ENCODE assay signal across 1 cellular context in genomic region chr17:16438173-16438556, GRCh38.
TF ChIP-seq lines count a peak whose summit lies in the region.

No MANE protein-coding gene starts in this region.

TF ChIP-seq in K562, 482 proteins besides CTCF, POLR2A, EP300 and RAD21 (continued from another document and continues in another):
- TF ChIP-seq, protein P1, sequence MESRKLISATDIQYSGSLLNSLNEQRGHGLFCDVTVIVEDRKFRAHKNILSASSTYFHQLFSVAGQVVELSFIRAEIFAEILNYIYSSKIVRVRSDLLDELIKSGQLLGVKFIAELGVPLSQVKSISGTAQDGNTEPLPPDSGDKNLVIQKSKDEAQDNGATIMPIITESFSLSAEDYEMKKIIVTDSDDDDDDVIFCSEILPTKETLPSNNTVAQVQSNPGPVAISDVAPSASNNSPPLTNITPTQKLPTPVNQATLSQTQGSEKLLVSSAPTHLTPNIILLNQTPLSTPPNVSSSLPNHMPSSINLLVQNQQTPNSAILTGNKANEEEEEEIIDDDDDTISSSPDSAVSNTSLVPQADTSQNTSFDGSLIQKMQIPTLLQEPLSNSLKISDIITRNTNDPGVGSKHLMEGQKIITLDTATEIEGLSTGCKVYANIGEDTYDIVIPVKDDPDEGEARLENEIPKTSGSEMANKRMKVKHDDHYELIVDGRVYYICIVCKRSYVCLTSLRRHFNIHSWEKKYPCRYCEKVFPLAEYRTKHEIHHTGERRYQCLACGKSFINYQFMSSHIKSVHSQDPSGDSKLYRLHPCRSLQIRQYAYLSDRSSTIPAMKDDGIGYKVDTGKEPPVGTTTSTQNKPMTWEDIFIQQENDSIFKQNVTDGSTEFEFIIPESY (CRISPR knock-in tag; IDR thresholded peaks at IDR 0.05) = peak; percentile 29; the same call in 1 of the 2 replicates
- TF ChIP-seq, protein P2, sequence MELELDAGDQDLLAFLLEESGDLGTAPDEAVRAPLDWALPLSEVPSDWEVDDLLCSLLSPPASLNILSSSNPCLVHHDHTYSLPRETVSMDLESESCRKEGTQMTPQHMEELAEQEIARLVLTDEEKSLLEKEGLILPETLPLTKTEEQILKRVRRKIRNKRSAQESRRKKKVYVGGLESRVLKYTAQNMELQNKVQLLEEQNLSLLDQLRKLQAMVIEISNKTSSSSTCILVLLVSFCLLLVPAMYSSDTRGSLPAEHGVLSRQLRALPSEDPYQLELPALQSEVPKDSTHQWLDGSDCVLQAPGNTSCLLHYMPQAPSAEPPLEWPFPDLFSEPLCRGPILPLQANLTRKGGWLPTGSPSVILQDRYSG (tag; conservative IDR thresholded peaks at IDR 0.05; ENCODE audit: low read depth) = no peak
- TF ChIP-seq MYNN (IDR thresholded peaks at IDR 0.05) (no peak), MYNN (CRISPR knock-in tag; IDR thresholded peaks at IDR 0.05) (no peak), TCF15 (CRISPR knock-in tag; IDR thresholded peaks at IDR 0.05) (no peak), ZNF444 (CRISPR knock-in tag; IDR thresholded peaks at IDR 0.05) (no peak), OTX1 (CRISPR knock-in tag; IDR thresholded peaks at IDR 0.05) (peak; percentile 72; the same call in 1 of the 2 replicates), BDP1 (IDR thresholded peaks at IDR 0.05; ENCODE audit: insufficient read depth, insufficient read length) (no peak), ZNF133 (CRISPR knock-in tag; IDR thresholded peaks at IDR 0.05) (no peak), NCOA2 (IDR thresholded peaks at IDR 0.05; ENCODE audit: partially characterized antibody in 2 of 2) (no peak), RBM17 (IDR thresholded peaks at IDR 0.05; ENCODE audit: borderline replicate concordance, low read depth, low read length) (no peak), NKRF (IDR thresholded peaks at IDR 0.05; ENCODE audit: borderline replicate concordance) (peak; percentile 58; the same call in 1 of the 2 replicates), ZKSCAN1 (IDR thresholded peaks at IDR 0.05; ENCODE audit: low read depth, low read length) (no peak), HDAC8 (tag; IDR thresholded peaks at IDR 0.05) (no peak), SIN3A (IDR thresholded peaks at IDR 0.05; ENCODE audit: borderline replicate concordance in 2 of 2, control insufficient read depth in 1 of 2, low read depth in 2 of 2, low read length in 2 of 2) (no peak), FOXK2 (conservative IDR thresholded peaks at IDR 0.05 in 1 of 2, IDR thresholded peaks at IDR 0.05 in 1 of 2; ENCODE audit: low read depth in 2 of 2) (no peak), FOSL1 (tag; conservative IDR thresholded peaks at IDR 0.05) (no peak), ERF (CRISPR knock-in tag; IDR thresholded peaks at IDR 0.05) (no peak), E4F1 (CRISPR knock-in tag; IDR thresholded peaks at IDR 0.05; ENCODE audit: borderline replicate concordance) (no peak), NFE2L1 (tag; IDR thresholded peaks at IDR 0.05; ENCODE audit: borderline replicate concordance, low read depth) (no peak), KAT7 (CRISPR knock-in tag; IDR thresholded peaks at IDR 0.05; ENCODE audit: borderline replicate concordance) (no peak), TRIM24 (IDR thresholded peaks at IDR 0.05) (no peak), EWSR1 (IDR thresholded peaks at IDR 0.05; ENCODE audit: borderline replicate concordance, low read depth, partially characterized antibody) (no peak), MITF (IDR thresholded peaks at IDR 0.05) (no peak), CEBPB (tag; IDR thresholded peaks at IDR 0.05) (no peak), ZBTB34 (CRISPR knock-in tag; IDR thresholded peaks at IDR 0.05) (no peak), ZNF146 (CRISPR knock-in tag; IDR thresholded peaks at IDR 0.05; ENCODE audit: unreplicated experiment) (no peak), ZNF740 (CRISPR knock-in tag; IDR thresholded peaks at IDR 0.05) (no peak), ZNF740 (tag; IDR thresholded peaks at IDR 0.05) (no peak), ZNF507 (tag; conservative IDR thresholded peaks at IDR 0.05) (no peak), SAFB (IDR thresholded peaks at IDR 0.05; ENCODE audit: borderline replicate concordance, low read depth, low read length) (no peak), CEBPG (CRISPR knock-in tag; IDR thresholded peaks at IDR 0.05) (no peak), CEBPG (tag; conservative IDR thresholded peaks at IDR 0.05 in 1 of 2, IDR thresholded peaks at IDR 0.05 in 1 of 2) (peak in 1 of 2 experiments; percentile 49; a peak in 1 of 4 replicates), CREB5 (CRISPR knock-in tag; IDR thresholded peaks at IDR 0.05) (no peak), SMARCA4 (IDR thresholded peaks at IDR 0.05) (no peak), PHF20 (IDR thresholded peaks at IDR 0.05; ENCODE audit: partially characterized antibody) (no peak), KAT8 (IDR thresholded peaks at IDR 0.05; ENCODE audit: low read depth) (no peak), ZNF583 (CRISPR knock-in tag; IDR thresholded peaks at IDR 0.05) (no peak)
- TF ChIP-seq, protein P3, sequence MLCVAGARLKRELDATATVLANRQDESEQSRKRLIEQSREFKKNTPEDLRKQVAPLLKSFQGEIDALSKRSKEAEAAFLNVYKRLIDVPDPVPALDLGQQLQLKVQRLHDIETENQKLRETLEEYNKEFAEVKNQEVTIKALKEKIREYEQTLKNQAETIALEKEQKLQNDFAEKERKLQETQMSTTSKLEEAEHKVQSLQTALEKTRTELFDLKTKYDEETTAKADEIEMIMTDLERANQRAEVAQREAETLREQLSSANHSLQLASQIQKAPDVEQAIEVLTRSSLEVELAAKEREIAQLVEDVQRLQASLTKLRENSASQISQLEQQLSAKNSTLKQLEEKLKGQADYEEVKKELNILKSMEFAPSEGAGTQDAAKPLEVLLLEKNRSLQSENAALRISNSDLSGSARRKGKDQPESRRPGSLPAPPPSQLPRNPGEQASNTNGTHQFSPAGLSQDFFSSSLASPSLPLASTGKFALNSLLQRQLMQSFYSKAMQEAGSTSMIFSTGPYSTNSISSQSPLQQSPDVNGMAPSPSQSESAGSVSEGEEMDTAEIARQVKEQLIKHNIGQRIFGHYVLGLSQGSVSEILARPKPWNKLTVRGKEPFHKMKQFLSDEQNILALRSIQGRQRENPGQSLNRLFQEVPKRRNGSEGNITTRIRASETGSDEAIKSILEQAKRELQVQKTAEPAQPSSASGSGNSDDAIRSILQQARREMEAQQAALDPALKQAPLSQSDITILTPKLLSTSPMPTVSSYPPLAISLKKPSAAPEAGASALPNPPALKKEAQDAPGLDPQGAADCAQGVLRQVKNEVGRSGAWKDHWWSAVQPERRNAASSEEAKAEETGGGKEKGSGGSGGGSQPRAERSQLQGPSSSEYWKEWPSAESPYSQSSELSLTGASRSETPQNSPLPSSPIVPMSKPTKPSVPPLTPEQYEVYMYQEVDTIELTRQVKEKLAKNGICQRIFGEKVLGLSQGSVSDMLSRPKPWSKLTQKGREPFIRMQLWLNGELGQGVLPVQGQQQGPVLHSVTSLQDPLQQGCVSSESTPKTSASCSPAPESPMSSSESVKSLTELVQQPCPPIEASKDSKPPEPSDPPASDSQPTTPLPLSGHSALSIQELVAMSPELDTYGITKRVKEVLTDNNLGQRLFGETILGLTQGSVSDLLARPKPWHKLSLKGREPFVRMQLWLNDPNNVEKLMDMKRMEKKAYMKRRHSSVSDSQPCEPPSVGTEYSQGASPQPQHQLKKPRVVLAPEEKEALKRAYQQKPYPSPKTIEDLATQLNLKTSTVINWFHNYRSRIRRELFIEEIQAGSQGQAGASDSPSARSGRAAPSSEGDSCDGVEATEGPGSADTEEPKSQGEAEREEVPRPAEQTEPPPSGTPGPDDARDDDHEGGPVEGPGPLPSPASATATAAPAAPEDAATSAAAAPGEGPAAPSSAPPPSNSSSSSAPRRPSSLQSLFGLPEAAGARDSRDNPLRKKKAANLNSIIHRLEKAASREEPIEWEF (CRISPR knock-in tag; IDR thresholded peaks at IDR 0.05) = no peak
- TF ChIP-seq, protein P4, sequence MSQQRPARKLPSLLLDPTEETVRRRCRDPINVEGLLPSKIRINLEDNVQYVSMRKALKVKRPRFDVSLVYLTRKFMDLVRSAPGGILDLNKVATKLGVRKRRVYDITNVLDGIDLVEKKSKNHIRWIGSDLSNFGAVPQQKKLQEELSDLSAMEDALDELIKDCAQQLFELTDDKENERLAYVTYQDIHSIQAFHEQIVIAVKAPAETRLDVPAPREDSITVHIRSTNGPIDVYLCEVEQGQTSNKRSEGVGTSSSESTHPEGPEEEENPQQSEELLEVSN (IDR thresholded peaks at IDR 0.05; ENCODE audit: borderline replicate concordance in 1 of 2, extremely low read depth in 1 of 2, insufficient read depth in 1 of 2, insufficient read length in 1 of 2, low read depth in 1 of 2, low read length in 1 of 2, poor library complexity in 1 of 2, severe bottlenecking in 1 of 2) = no peak
